ENCODE assay signal across 19 cellular contexts in genomic region chrX:119466970-119467369, GRCh38. TPM values are rescaled to one million over a fixed set of nuclear protein-coding genes. Genes with fewer than 3 reads are reported as not detected.
DNase-seq lines count a peak whose midpoint lies in the region; ATAC-seq and TF ChIP-seq lines count a peak whose summit lies in the region.
"Had no signal": no experiment of that assay in that cellular context is flagged by ENCODE, and none has a peak within 500 bp of the region (broad histone marks: within the 10 kb centered on the region; RNA-seq: fewer than 3 reads in every experiment).

No MANE protein-coding gene starts in this region.

- DNase-seq in activated CD4-positive, alpha-beta T cell treated with anti-CD3 and anti-CD28 coated beads, Interleukin-2, amount 10 ng/mL, durations not matched to agents 24 days and 14 days, result no peak
- DNase-seq in activated CD4-positive, alpha-beta T cell treated with anti-CD3 and anti-CD28 coated beads, Interleukin-2, amount 50 U/mL, for 4 hours, result no peak
- no peak for DNase-seq in Panc1 (ENCODE audit: low read depth, low spot score)
- DNase-seq in right lobe of liver, result peak in 1 of 3 donors; percentile 45
- DNase-seq in type B pancreatic cell (ENCODE audit: extremely low spot score, unreplicated experiment), result peak; percentile 0
- DNase-seq in NCI-H524 (lab: John Stamatoyannopoulos, UW), result no peak
- DNase-seq in cerebellum (ENCODE audit: low spot score), result no peak
- DNase-seq: 8988T; CD4-positive, alpha-beta memory T cell; DMS79 treated with DMSO at 0.1 percent for 48 hours; H7; HFFc6; IMR-90; NCI-H1417 treated with DMSO at 0.1 percent for 48 hours; NCI-H187 treated with DMSO at 0.1 percent for 48 hours; NCI-H2227 treated with DMSO at 0.1 percent for 48 hours; NCI-H524 treated with DMSO at 0.1 percent for 48 hours; PC-9 had no signal

- H3K9me3 Mint-ChIP-seq in activated CD4-positive, alpha-beta T cell treated with anti-CD3 and anti-CD28 coated beads, Interleukin-2, amount 10 ng/mL, durations not matched to agents 24 days and 14 days, result no peaks in the 10 kb centered on the region
- no peaks in the 10 kb centered on the region for H3K9me3 Mint-ChIP-seq in type B pancreatic cell
- H3K9me3 Mint-ChIP-seq: CD4-positive, alpha-beta memory T cell; HFFc6 had no signal

- H3K4me1 Mint-ChIP-seq in activated CD4-positive, alpha-beta T cell treated with anti-CD3 and anti-CD28 coated beads, Interleukin-2, amount 10 ng/mL, durations not matched to agents 24 days and 14 days, result peaks cover 6% of the 10 kb centered on the region
- H3K4me1 Mint-ChIP-seq in type B pancreatic cell (ENCODE audit: unreplicated experiment), result no peaks in the 10 kb centered on the region

- TSS peak; percentile 69 for BruUV-seq in Panc1 (replicated peaks; lab: Mats Ljungman, UMichigan)

- no peak overlapping the region for H3K27ac Mint-ChIP-seq in activated CD4-positive, alpha-beta T cell treated with anti-CD3 and anti-CD28 coated beads, Interleukin-2, amount 10 ng/mL, durations not matched to agents 24 days and 14 days
- no peak overlapping the region for H3K27ac Mint-ChIP-seq in type B pancreatic cell
- H3K27ac Mint-ChIP-seq: HFFc6 had no signal

- no peak for TF ChIP-seq CTCF in Panc1 (IDR thresholded peaks at IDR 0.05)
- no peak for TF ChIP-seq CTCF in right lobe of liver (IDR thresholded peaks at IDR 0.05)
- no peak for TF ChIP-seq CTCF in type B pancreatic cell (conservative IDR thresholded peaks at IDR 0.05)

- H3K36me3 Mint-ChIP-seq in activated CD4-positive, alpha-beta T cell treated with anti-CD3 and anti-CD28 coated beads, Interleukin-2, amount 10 ng/mL, durations not matched to agents 24 days and 14 days (ENCODE audit: low read depth), result peaks cover 21% of the 10 kb centered on the region
- H3K36me3 Mint-ChIP-seq in type B pancreatic cell, result peaks cover 7% of the 10 kb centered on the region

- ATAC-seq in Panc1 (no peak), right lobe of liver (no peak), GM19452 (IDR thresholded peaks at IDR 0.05; ENCODE audit: unreplicated experiment) (no peak)

- H3K9me3 ChIP-seq in Panc1 (ENCODE audit: control insufficient read depth, insufficient read depth, low read depth, low read length), result no peaks in the 10 kb centered on the region
- H3K9me3 ChIP-seq in right lobe of liver, result no peaks in the 10 kb centered on the region

- in situ Hi-C loops in Panc1 (cut with HindIII; ENCODE audit: low pct_unique_long_range_greater_than_20kb, low sequenced_read_pairs), result no loop called here

- intact Hi-C loops in activated CD4-positive, alpha-beta T cell treated with anti-CD3 and anti-CD28 coated beads, Interleukin-2, amount 10 ng/mL, durations not matched to agents 24 days and 14 days (cut with micrococcal nuclease), result loop anchor here (5.0 kb wide), 2 partner anchors 70 to 475 kb away; partner anchors contain the start of genes NKAP and SLC25A43
- intact Hi-C loops in Panc1 (cut with micrococcal nuclease; ENCODE audit: unreplicated experiment) (no loop called here), right lobe of liver (cut with DNase I) (no loop called here)

- H3K4me3 ChIP-seq in Panc1 (ENCODE audit: low read depth in 2 of 2, low read length in 2 of 2), result no peak overlapping the region; a peak in 1 of 4 replicates
- H3K4me3 ChIP-seq in right lobe of liver, result peak overlapping the region in 1 of 3 donors; percentile 12

- H3K4me1 ChIP-seq in Panc1 (ENCODE audit: control insufficient read depth, insufficient read depth, low read length) (peaks cover 14% of the 10 kb centered on the region; the same call in 1 of the 2 replicates), right lobe of liver (no peaks in the 10 kb centered on the region)

- peak overlapping the region; percentile 30 for H3K4me3 Mint-ChIP-seq in activated CD4-positive, alpha-beta T cell treated with anti-CD3 and anti-CD28 coated beads, Interleukin-2, amount 10 ng/mL, durations not matched to agents 24 days and 14 days
- peak overlapping the region; percentile 62 for H3K4me3 Mint-ChIP-seq in type B pancreatic cell

- TF ChIP-seq POLR2A in right lobe of liver (IDR thresholded peaks at IDR 0.05), result no peak

- H3K27me3 Mint-ChIP-seq in activated CD4-positive, alpha-beta T cell treated with anti-CD3 and anti-CD28 coated beads, Interleukin-2, amount 10 ng/mL, durations not matched to agents 24 days and 14 days, result no peaks in the 10 kb centered on the region
- no peaks in the 10 kb centered on the region for H3K27me3 Mint-ChIP-seq in type B pancreatic cell
- H3K27me3 Mint-ChIP-seq: CD4-positive, alpha-beta memory T cell had no signal

- WGBS in right lobe of liver (ENCODE audit: insufficient coverage, low coverage, low lambda C conversion rate, missing lambda C conversion rate), result 51% methylated on average over 3 of the region's 3 CpGs

- no peak overlapping the region for H3K27ac ChIP-seq in Panc1 (ENCODE audit: low read length)
- H3K27ac ChIP-seq in right lobe of liver, result peak overlapping the region in 2 of 3 donors; percentile 5 to 62
- H3K27ac ChIP-seq: PC-9 had no signal

- H3K27me3 ChIP-seq in Panc1 (ENCODE audit: control insufficient read depth, insufficient read depth, low read length) (no peaks in the 10 kb centered on the region), right lobe of liver (no peaks in the 10 kb centered on the region)

- CTCF ChIA-PET in Panc1 (lab: Charles Lee), result no interaction called here

- H3K36me3 ChIP-seq in Panc1 (ENCODE audit: control insufficient read depth, insufficient read depth, low read length) (peaks cover 16% of the 10 kb centered on the region), right lobe of liver (peaks cover 0 to 17% (median 1%) of the 10 kb centered on the region in 4 donors)

- POLR2A ChIA-PET in Panc1 (lab: Charles Lee), result no interaction called here

RNA-seq across cellular contexts. Expression of gene SLC25A5, which starts 1.3 kb away (rescaled TPM):
- 532 and 544 TPM in 2 replicates for total RNA-seq in activated CD4-positive, alpha-beta T cell treated with anti-CD3 and anti-CD28 coated beads, Interleukin-2, amount 10 ng/mL, durations not matched to agents 24 days and 14 days
- total RNA-seq in Panc1 (2021; ENCODE audit: unreplicated experiment) (709 TPM), right lobe of liver (100 to 1,000 TPM; 168 to 296 (median 223) TPM), type B pancreatic cell (ENCODE audit: low replicate concordance) (428 and 470 TPM in 2 replicates), cerebellum (80.8 TPM)
- polyA plus RNA-seq in Panc1 (2012; ENCODE audit: insufficient read length), result 805 TPM
